ENCODE assay signal across 23 cellular contexts in the genomic region with DNA sequence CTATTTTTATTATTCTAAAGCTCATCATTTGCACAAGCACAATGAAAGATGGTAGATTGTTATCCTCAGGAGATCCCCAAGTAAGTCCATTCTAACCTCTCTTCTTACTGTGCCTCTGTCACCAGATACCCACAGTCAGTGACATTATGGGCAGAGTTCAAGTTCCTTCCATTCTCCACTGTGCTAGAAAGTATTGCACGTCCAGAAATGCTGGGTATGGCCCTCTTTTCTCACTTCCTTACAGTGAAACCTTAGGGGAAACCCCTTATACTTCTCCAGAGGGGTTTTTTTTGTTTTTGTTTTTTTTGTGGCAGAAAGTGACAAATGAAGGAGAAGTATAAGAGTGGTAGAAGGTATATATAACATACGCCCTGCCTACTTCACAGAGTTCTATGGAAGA.
A peak's percentile ranks its signal among the peaks of the same experiment; 100 is the strongest.
DNase-seq lines count a peak whose midpoint lies in the region; ATAC-seq, FAIRE-seq and TF ChIP-seq lines count a peak whose summit lies in the region.
"Had no signal": no experiment of that assay in that cellular context is flagged by ENCODE, and none has a peak within 500 bp of the region (broad histone marks: within the 10 kb centered on the region; RNA-seq: fewer than 3 reads in every experiment).

No MANE protein-coding gene starts in this region.

- ATAC-seq in SK-N-SH treated with all-trans-retinoic acid at 6 μM for 48 hours (no peak), GM12878 (no peak)
- ATAC-seq in effector memory CD8-positive, alpha-beta T cell (replicated peaks): no peak
- ATAC-seq: A549 had no signal

- CTCF ChIA-PET in SK-N-SH (lab: Yijun Ruan, JAX): interaction anchor here (0.6 kb wide), 1 partner anchor 46 kb away, joined by 3 read pairs; no protein-coding TSS in a partner anchor
- CTCF ChIA-PET in GM12878 (lab: Yijun Ruan, JAX): interaction anchor here (0.6 kb wide), 1 partner anchor 10 kb away, joined by 3 read pairs; no protein-coding TSS in a partner anchor

- no peaks in the 10 kb centered on the region for H3K27me3 Mint-ChIP-seq in effector memory CD8-positive, alpha-beta T cell
- H3K27me3 Mint-ChIP-seq: B cell; CD4-positive, alpha-beta memory T cell; CD8-positive, alpha-beta memory T cell had no signal

- H3K27ac ChIP-seq in SK-N-SH (ENCODE audit: low read depth in 2 of 2, low read length in 1 of 2): no peak overlapping the region
- no peak overlapping the region for H3K27ac ChIP-seq in GM12878 (ENCODE audit: control insufficient read depth, insufficient read depth)
- H3K27ac ChIP-seq: 22Rv1; A549; BLaER1 treated with 17β-estradiol and CSF1 and Interleukin-3, amounts not matched to agents 10 nM and 100 nM; C4-2B had no signal

- no peak for DNase-seq in SK-N-SH
- no peak for DNase-seq in GM12878 (ENCODE audit: low read depth, low spot score)
- DNase-seq in effector memory CD8-positive, alpha-beta T cell: no peak
- no peak for DNase-seq in NCI-H187 treated with DMSO at 0.1 percent for 48 hours (lab: John Stamatoyannopoulos, UW)
- DNase-seq: AML-193; CD4-positive, alpha-beta memory T cell; CD8-positive, alpha-beta memory T cell; COR-L47; DMS 273 treated with DMSO at 0.1 percent for 48 hours; DMS153; DMS53; DMS79; DND-41; EL; GDM1 had no signal

- H3K9ac ChIP-seq in SK-N-SH: no peak overlapping the region
- no peak overlapping the region for H3K9ac ChIP-seq in GM12878 (ENCODE audit: control insufficient read depth, insufficient read depth, low read length)
- H3K9ac ChIP-seq: BLaER1 treated with 17β-estradiol and CSF1 and Interleukin-3, amounts not matched to agents 10 nM and 100 nM had no signal

- H2AFZ ChIP-seq in SK-N-SH (ENCODE audit: low read depth) (peak overlapping the region; percentile 13; the same call in 1 of the 2 replicates), GM12878 (ENCODE audit: control insufficient read depth, low read depth, low read length) (no peak overlapping the region)

- H3K4me1 ChIP-seq in SK-N-SH (ENCODE audit: control insufficient read depth in 1 of 2, insufficient read depth in 2 of 2, low read depth in 1 of 2, low read length in 1 of 2) (no peaks in the 10 kb centered on the region), GM12878 (ENCODE audit: control insufficient read depth, insufficient read depth, low read length) (no peaks in the 10 kb centered on the region)
- H3K4me1 ChIP-seq: A549 had no signal

- H3K4me3 Mint-ChIP-seq in effector memory CD8-positive, alpha-beta T cell: no peak overlapping the region
- H3K4me3 Mint-ChIP-seq: B cell; CD4-positive, alpha-beta memory T cell; CD8-positive, alpha-beta memory T cell had no signal

- H3K27ac Mint-ChIP-seq in effector memory CD8-positive, alpha-beta T cell: no peak overlapping the region
- H3K27ac Mint-ChIP-seq: B cell; CD4-positive, alpha-beta memory T cell; CD8-positive, alpha-beta memory T cell had no signal

- H3K9me3 ChIP-seq in SK-N-SH (no peaks in the 10 kb centered on the region), GM12878 (replicated peaks; ENCODE audit: control insufficient read depth, insufficient read depth, low read length) (no peaks in the 10 kb centered on the region)
- H3K9me3 ChIP-seq: A549 had no signal

- H3K9me2 ChIP-seq in SK-N-SH: no peaks in the 10 kb centered on the region

- TF ChIP-seq EP300 in SK-N-SH (IDR thresholded peaks at IDR 0.05; ENCODE audit: borderline replicate concordance in 1 of 2, low read depth in 1 of 2, low read length in 1 of 2) (no peak), GM12878 (IDR thresholded peaks at IDR 0.05; ENCODE audit: borderline replicate concordance in 1 of 2, control insufficient read depth in 1 of 2, low read depth in 2 of 2, low read length in 2 of 2) (no peak)

- H4K20me1 ChIP-seq in SK-N-SH (ENCODE audit: insufficient read depth) (no peaks in the 10 kb centered on the region), GM12878 (ENCODE audit: control insufficient read depth, insufficient read depth) (no peaks in the 10 kb centered on the region)
- H4K20me1 ChIP-seq: BLaER1 treated with 17β-estradiol and CSF1 and Interleukin-3, amounts not matched to agents 10 nM and 100 nM had no signal

- 10% methylated on average over 2 of the region's 2 CpGs for WGBS in SK-N-SH (ENCODE audit: low lambda C conversion rate)
- 0% methylated on average over 2 of the region's 2 CpGs for WGBS in GM12878 (ENCODE audit: insufficient coverage, insufficient replicate concordance, low lambda C conversion rate, missing lambda C conversion rate)

- no peak for FAIRE-seq in GM12878 (lab: Jason Lieb, UNC)
- FAIRE-seq: A549, GM12892, GM18507 had no signal

- in situ Hi-C loops in GM12878 (cut with MboI): no loop called here

- H3F3A ChIP-seq in SK-N-SH (replicated peaks; ENCODE audit: insufficient read depth): no peaks in the 10 kb centered on the region

- H3K4me3 ChIP-seq in SK-N-SH (ENCODE audit: low read depth in 2 of 2, low read length in 1 of 2): no peak overlapping the region
- H3K4me3 ChIP-seq in GM12878: no peak overlapping the region
- H3K4me3 ChIP-seq: A549; BLaER1 treated with 17β-estradiol and CSF1 and Interleukin-3, amounts not matched to agents 10 nM and 100 nM had no signal

- H3K36me3 Mint-ChIP-seq in effector memory CD8-positive, alpha-beta T cell (ENCODE audit: insufficient read depth): no peaks in the 10 kb centered on the region
- H3K36me3 Mint-ChIP-seq: CD4-positive, alpha-beta memory T cell; CD8-positive, alpha-beta memory T cell had no signal

- no peaks in the 10 kb centered on the region for H3K79me2 ChIP-seq in SK-N-SH (ENCODE audit: insufficient read depth)
- H3K79me2 ChIP-seq in GM12878 (ENCODE audit: control insufficient read depth, insufficient read depth, low read length): no peaks in the 10 kb centered on the region

- intact Hi-C loops in GM12878 (cut with micrococcal nuclease; ENCODE audit: unreplicated experiment): no loop called here

- no peaks in the 10 kb centered on the region for H3K4me1 Mint-ChIP-seq in effector memory CD8-positive, alpha-beta T cell (ENCODE audit: low read depth in 2 of 2)
- H3K4me1 Mint-ChIP-seq: B cell; CD4-positive, alpha-beta memory T cell; CD8-positive, alpha-beta memory T cell had no signal

- TF ChIP-seq RAD21 in SK-N-SH (IDR thresholded peaks at IDR 0.05; ENCODE audit: low read length) (no peak), GM12878 (IDR thresholded peaks at IDR 0.05; ENCODE audit: insufficient read depth, low read depth, low read length) (no peak)

- TF ChIP-seq CTCF in SK-N-SH (IDR thresholded peaks at IDR 0.05): no peak
- TF ChIP-seq CTCF in GM12878 (IDR thresholded peaks at IDR 0.05 in 2 of 3, conservative IDR thresholded peaks at IDR 0.05 in 1 of 3; ENCODE audit: control insufficient read depth in 2 of 3, extremely low read depth in 1 of 3, insufficient read depth in 1 of 3, low read depth in 3 of 3, low read length in 3 of 3): no peak

- RAD21 ChIA-PET in GM12878 (lab: Charles Lee; ENCODE audit: unreplicated experiment): no interaction called here

- SMC1A ChIA-PET in GM12878 (lab: Charles Lee; ENCODE audit: uncharacterized antibody, unreplicated experiment): no interaction called here

- H3K4me2 ChIP-seq in SK-N-SH (no peak overlapping the region), GM12878 (ENCODE audit: control insufficient read depth, insufficient read depth) (no peak overlapping the region)
- H3K4me2 ChIP-seq: A549 had no signal

- BruUV-seq in GM12878 (replicated peaks; lab: Mats Ljungman, UMichigan): no TSS peak

- TF ChIP-seq POLR2A in GM12878 (IDR thresholded peaks at IDR 0.05; ENCODE audit: low read depth, low read length): no peak

- H3K36me3 ChIP-seq in SK-N-SH (replicated peaks in 1 of 2; ENCODE audit: control insufficient read depth in 1 of 2, insufficient read depth in 2 of 2, low read length in 1 of 2) (no peaks in the 10 kb centered on the region), GM12878 (ENCODE audit: control insufficient read depth in 2 of 2, insufficient read depth in 2 of 2, low read length in 1 of 2) (no peaks in the 10 kb centered on the region)
- H3K36me3 ChIP-seq: BLaER1 treated with 17β-estradiol and CSF1 and Interleukin-3, amounts not matched to agents 10 nM and 100 nM had no signal

- H3K9me3 Mint-ChIP-seq in effector memory CD8-positive, alpha-beta T cell: peaks cover 11 to 21% of the 10 kb centered on the region in 2 donors

- POLR2A ChIA-PET in SK-N-SH (lab: Yijun Ruan, JAX): no interaction called here
- POLR2A ChIA-PET in GM12878 (lab: Charles Lee): no interaction called here

- no peaks in the 10 kb centered on the region for H3K27me3 ChIP-seq in SK-N-SH (ENCODE audit: insufficient read depth)
- H3K27me3 ChIP-seq in GM12878 (replicated peaks in 1 of 2; ENCODE audit: control insufficient read depth in 2 of 2, insufficient read depth in 2 of 2, low read length in 1 of 2): no peaks in the 10 kb centered on the region
- H3K27me3 ChIP-seq: BLaER1 treated with 17β-estradiol and CSF1 and Interleukin-3, amounts not matched to agents 10 nM and 100 nM had no signal

TF ChIP-seq in SK-N-SH, 30 proteins besides CTCF, POLR2A, EP300 and RAD21 (continues in another document):
- TF ChIP-seq RCOR1 (IDR thresholded peaks at IDR 0.05; ENCODE audit: low read length) (no peak), ELF1 (IDR thresholded peaks at IDR 0.05) (no peak)

TF ChIP-seq in GM12878, 131 proteins besides CTCF, POLR2A, EP300 and RAD21:
- TF ChIP-seq RBBP5 (conservative IDR thresholded peaks at IDR 0.05): no peak
- peak; percentile 29; the same call in 1 of the 2 replicates for TF ChIP-seq SPI1 (IDR thresholded peaks at IDR 0.05; ENCODE audit: borderline replicate concordance, insufficient read depth, low read depth, low read length)
- no peak for TF ChIP-seq RELA (IDR thresholded peaks at IDR 0.05; ENCODE audit: borderline replicate concordance, partially characterized antibody)
